Comparison of ENCODE assay signal across 1 cellular context in the genomic region with DNA sequence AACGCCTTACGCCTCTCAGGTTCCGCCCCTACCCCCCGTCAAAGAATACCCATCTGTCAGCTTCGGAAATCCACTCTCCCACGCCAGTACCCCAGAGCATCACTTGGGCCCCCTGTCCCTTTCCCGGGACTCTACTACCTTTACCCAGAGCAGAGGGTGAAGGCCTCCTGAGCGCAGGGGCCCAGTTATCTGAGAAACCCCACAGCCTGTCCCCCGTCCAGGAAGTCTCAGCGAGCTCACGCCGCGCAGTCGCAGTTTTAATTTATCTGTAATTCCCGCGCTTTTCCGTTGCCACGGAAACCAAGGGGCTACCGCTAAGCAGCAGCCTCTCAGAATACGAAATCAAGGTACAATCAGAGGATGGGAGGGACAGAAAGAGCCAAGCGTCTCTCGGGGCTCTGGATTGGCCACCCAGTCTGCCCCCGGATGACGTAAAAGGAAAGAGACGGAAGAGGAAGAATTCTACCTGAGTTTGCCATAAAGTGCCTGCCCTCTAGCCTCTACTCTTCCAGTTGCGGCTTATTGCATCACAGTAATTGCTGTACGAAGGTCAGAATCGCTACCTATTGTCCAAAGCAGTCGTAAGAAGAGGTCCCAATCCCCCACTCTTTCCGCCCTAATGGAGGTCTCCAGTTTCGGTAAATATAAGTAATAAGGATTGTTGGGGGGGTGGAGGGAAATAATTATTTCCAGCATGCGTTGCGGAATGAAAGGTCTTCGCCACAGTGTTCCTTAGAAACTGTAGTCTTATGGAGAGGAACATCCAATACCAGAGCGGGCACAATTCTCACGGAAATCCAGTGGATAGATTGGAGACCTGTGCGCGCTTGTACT.
TF ChIP-seq lines count a peak whose summit lies in the region.

A gene (minus strand): TSS at position 232 of the 834 bp plus-strand sequence. CDS start 1,268 bp downstream, outside the sequence.

TF ChIP-seq in K562, 482 proteins besides CTCF, POLR2A, EP300 and RAD21 (continued from another document and continues in another):
- TF ChIP-seq, protein P1, sequence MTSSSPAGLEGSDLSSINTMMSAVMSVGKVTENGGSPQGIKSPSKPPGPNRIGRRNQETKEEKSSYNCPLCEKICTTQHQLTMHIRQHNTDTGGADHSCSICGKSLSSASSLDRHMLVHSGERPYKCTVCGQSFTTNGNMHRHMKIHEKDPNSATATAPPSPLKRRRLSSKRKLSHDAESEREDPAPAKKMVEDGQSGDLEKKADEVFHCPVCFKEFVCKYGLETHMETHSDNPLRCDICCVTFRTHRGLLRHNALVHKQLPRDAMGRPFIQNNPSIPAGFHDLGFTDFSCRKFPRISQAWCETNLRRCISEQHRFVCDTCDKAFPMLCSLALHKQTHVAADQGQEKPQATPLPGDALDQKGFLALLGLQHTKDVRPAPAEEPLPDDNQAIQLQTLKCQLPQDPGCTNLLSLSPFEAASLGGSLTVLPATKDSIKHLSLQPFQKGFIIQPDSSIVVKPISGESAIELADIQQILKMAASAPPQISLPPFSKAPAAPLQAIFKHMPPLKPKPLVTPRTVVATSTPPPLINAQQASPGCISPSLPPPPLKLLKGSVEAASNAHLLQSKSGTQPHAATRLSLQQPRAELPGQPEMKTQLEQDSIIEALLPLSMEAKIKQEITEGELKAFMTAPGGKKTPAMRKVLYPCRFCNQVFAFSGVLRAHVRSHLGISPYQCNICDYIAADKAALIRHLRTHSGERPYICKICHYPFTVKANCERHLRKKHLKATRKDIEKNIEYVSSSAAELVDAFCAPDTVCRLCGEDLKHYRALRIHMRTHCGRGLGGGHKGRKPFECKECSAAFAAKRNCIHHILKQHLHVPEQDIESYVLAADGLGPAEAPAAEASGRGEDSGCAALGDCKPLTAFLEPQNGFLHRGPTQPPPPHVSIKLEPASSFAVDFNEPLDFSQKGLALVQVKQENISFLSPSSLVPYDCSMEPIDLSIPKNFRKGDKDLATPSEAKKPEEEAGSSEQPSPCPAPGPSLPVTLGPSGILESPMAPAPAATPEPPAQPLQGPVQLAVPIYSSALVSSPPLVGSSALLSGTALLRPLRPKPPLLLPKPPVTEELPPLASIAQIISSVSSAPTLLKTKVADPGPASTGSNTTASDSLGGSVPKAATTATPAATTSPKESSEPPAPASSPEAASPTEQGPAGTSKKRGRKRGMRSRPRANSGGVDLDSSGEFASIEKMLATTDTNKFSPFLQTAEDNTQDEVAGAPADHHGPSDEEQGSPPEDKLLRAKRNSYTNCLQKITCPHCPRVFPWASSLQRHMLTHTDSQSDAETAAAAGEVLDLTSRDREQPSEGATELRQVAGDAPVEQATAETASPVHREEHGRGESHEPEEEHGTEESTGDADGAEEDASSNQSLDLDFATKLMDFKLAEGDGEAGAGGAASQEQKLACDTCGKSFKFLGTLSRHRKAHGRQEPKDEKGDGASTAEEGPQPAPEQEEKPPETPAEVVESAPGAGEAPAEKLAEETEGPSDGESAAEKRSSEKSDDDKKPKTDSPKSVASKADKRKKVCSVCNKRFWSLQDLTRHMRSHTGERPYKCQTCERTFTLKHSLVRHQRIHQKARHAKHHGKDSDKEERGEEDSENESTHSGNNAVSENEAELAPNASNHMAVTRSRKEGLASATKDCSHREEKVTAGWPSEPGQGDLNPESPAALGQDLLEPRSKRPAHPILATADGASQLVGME (CRISPR knock-in tag; IDR thresholded peaks at IDR 0.05) = no peak
- TF ChIP-seq NR2F6 (CRISPR knock-in tag; IDR thresholded peaks at IDR 0.05) (no peak), SMAD4 (CRISPR knock-in tag; conservative IDR thresholded peaks at IDR 0.05) (no peak), TEAD1 (CRISPR knock-in tag; IDR thresholded peaks at IDR 0.05) (peak in 1 of 2 experiments; percentile 77; a peak in 1 of 4 replicates), ZZZ3 (IDR thresholded peaks at IDR 0.05) (no peak), YY1 (IDR thresholded peaks at IDR 0.05; ENCODE audit: borderline replicate concordance in 1 of 3, control insufficient read depth in 1 of 3, extremely low read depth in 1 of 3, insufficient read depth in 3 of 3, insufficient read length in 1 of 3, insufficient replicate concordance in 2 of 3, low read depth in 1 of 3, low read length in 2 of 3) (peak in 1 of 3 experiments; percentile 62), KAT7 (CRISPR knock-in tag; IDR thresholded peaks at IDR 0.05; ENCODE audit: borderline replicate concordance) (no peak), BRCA1 (IDR thresholded peaks at IDR 0.05) (no peak), BRCA1 (CRISPR knock-in tag; IDR thresholded peaks at IDR 0.05) (no peak), SMARCA4 (IDR thresholded peaks at IDR 0.05) (peak; percentile 24; the same call in 1 of the 2 replicates), GTF2A2 (tag; IDR thresholded peaks at IDR 0.05) (no peak), GATA2 (CRISPR knock-in tag; IDR thresholded peaks at IDR 0.05) (no peak), JUND (IDR thresholded peaks at IDR 0.05; ENCODE audit: borderline replicate concordance, low read depth, low read length) (peak; percentile 71; the same call in 1 of the 2 replicates), JUND (tag; IDR thresholded peaks at IDR 0.05; ENCODE audit: borderline replicate concordance, low read depth, low read length) (no peak; the same call in 2 of the 3 replicates), CHD2 (IDR thresholded peaks at IDR 0.05; ENCODE audit: low read depth, low read length) (no peak), FOSL1 (tag; conservative IDR thresholded peaks at IDR 0.05) (no peak), TAF1 (IDR thresholded peaks at IDR 0.05; ENCODE audit: control insufficient read depth, extremely low read depth, insufficient read depth, low read length, severe bottlenecking) (peak; percentile 87), ZNF217 (CRISPR knock-in tag; IDR thresholded peaks at IDR 0.05) (no peak), SIX5 (IDR thresholded peaks at IDR 0.05; ENCODE audit: borderline replicate concordance in 1 of 2, insufficient read depth in 1 of 2, low read depth in 1 of 2, low read length in 2 of 2) (no peak), RCOR1 (IDR thresholded peaks at IDR 0.05; ENCODE audit: borderline replicate concordance in 1 of 2, low read depth in 2 of 2, low read length in 2 of 2) (peak in 1 of 2 experiments; percentile 78; a peak in 2 of 4 replicates), ZNF324 (CRISPR knock-in tag; IDR thresholded peaks at IDR 0.05) (no peak), ZNF354B (CRISPR knock-in tag; IDR thresholded peaks at IDR 0.05) (no peak), SIN3B (IDR thresholded peaks at IDR 0.05; ENCODE audit: low read depth) (peak; percentile 87), DNMT1 (IDR thresholded peaks at IDR 0.05) (no peak), CBFA2T2 (conservative IDR thresholded peaks at IDR 0.05) (no peak), ZNF212 (CRISPR knock-in tag; IDR thresholded peaks at IDR 0.05) (no peak), SOX6 (IDR thresholded peaks at IDR 0.05) (peak; percentile 53; the same call in 1 of the 2 replicates), ZNF584 (CRISPR knock-in tag; IDR thresholded peaks at IDR 0.05; ENCODE audit: low read depth) (peak; percentile 51; the same call in 1 of the 2 replicates), KLF6 (CRISPR knock-in tag; IDR thresholded peaks at IDR 0.05; ENCODE audit: borderline replicate concordance) (no peak), NUFIP1 (IDR thresholded peaks at IDR 0.05; ENCODE audit: partially characterized antibody) (no peak), ZNF507 (tag; conservative IDR thresholded peaks at IDR 0.05) (no peak), NBN (IDR thresholded peaks at IDR 0.05; ENCODE audit: low read depth) (peak; percentile 83), ESRRB (CRISPR knock-in tag; IDR thresholded peaks at IDR 0.05; ENCODE audit: borderline replicate concordance) (no peak)
- TF ChIP-seq, protein P2, sequence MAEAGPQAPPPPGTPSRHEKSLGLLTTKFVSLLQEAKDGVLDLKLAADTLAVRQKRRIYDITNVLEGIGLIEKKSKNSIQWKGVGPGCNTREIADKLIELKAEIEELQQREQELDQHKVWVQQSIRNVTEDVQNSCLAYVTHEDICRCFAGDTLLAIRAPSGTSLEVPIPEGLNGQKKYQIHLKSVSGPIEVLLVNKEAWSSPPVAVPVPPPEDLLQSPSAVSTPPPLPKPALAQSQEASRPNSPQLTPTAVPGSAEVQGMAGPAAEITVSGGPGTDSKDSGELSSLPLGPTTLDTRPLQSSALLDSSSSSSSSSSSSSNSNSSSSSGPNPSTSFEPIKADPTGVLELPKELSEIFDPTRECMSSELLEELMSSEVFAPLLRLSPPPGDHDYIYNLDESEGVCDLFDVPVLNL (CRISPR knock-in tag; IDR thresholded peaks at IDR 0.05; ENCODE audit: low read depth) = peak; percentile 94
- TF ChIP-seq, protein P3, sequence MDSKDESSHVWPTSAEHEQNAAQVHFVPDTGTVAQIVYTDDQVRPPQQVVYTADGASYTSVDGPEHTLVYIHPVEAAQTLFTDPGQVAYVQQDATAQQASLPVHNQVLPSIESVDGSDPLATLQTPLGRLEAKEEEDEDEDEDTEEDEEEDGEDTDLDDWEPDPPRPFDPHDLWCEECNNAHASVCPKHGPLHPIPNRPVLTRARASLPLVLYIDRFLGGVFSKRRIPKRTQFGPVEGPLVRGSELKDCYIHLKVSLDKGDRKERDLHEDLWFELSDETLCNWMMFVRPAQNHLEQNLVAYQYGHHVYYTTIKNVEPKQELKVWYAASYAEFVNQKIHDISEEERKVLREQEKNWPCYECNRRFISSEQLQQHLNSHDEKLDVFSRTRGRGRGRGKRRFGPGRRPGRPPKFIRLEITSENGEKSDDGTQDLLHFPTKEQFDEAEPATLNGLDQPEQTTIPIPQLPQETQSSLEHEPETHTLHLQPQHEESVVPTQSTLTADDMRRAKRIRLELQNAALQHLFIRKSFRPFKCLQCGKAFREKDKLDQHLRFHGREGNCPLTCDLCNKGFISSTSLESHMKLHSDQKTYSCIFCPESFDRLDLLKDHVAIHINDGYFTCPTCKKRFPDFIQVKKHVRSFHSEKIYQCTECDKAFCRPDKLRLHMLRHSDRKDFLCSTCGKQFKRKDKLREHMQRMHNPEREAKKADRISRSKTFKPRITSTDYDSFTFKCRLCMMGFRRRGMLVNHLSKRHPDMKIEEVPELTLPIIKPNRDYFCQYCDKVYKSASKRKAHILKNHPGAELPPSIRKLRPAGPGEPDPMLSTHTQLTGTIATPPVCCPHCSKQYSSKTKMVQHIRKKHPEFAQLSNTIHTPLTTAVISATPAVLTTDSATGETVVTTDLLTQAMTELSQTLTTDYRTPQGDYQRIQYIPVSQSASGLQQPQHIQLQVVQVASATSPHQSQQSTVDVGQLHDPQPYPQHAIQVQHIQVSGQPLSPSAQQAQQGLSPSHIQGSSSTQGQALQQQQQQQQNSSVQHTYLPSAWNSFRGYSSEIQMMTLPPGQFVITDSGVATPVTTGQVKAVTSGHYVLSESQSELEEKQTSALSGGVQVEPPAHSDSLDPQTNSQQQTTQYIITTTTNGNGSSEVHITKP (IDR thresholded peaks at IDR 0.05; ENCODE audit: partially characterized antibody) = peak; percentile 75
- TF ChIP-seq, protein P4, sequence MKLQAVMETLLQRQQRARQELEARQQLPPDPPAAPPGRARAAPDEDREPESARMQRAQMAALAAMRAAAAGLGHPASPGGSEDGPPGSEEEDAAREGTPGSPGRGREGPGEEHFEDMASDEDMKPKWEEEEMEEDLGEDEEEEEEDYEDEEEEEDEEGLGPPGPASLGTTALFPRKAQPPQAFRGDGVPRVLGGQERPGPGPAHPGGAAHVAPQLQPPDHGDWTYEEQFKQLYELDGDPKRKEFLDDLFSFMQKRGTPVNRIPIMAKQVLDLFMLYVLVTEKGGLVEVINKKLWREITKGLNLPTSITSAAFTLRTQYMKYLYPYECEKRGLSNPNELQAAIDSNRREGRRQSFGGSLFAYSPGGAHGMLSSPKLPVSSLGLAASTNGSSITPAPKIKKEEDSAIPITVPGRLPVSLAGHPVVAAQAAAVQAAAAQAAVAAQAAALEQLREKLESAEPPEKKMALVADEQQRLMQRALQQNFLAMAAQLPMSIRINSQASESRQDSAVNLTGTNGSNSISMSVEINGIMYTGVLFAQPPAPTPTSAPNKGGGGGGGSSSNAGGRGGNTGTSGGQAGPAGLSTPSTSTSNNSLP (IDR thresholded peaks at IDR 0.05; ENCODE audit: borderline replicate concordance, low read depth, low read length) = no peak
- TF ChIP-seq, protein P5, sequence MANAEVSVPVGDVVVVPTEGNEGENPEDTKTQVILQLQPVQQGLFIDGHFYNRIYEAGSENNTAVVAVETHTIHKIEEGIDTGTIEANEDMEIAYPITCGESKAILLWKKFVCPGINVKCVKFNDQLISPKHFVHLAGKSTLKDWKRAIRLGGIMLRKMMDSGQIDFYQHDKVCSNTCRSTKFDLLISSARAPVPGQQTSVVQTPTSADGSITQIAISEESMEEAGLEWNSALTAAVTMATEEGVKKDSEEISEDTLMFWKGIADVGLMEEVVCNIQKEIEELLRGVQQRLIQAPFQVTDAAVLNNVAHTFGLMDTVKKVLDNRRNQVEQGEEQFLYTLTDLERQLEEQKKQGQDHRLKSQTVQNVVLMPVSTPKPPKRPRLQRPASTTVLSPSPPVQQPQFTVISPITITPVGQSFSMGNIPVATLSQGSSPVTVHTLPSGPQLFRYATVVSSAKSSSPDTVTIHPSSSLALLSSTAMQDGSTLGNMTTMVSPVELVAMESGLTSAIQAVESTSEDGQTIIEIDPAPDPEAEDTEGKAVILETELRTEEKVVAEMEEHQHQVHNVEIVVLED (CRISPR knock-in tag; IDR thresholded peaks at IDR 0.05) = peak; percentile 21; the same call in 1 of the 2 replicates
- TF ChIP-seq, protein P6, sequence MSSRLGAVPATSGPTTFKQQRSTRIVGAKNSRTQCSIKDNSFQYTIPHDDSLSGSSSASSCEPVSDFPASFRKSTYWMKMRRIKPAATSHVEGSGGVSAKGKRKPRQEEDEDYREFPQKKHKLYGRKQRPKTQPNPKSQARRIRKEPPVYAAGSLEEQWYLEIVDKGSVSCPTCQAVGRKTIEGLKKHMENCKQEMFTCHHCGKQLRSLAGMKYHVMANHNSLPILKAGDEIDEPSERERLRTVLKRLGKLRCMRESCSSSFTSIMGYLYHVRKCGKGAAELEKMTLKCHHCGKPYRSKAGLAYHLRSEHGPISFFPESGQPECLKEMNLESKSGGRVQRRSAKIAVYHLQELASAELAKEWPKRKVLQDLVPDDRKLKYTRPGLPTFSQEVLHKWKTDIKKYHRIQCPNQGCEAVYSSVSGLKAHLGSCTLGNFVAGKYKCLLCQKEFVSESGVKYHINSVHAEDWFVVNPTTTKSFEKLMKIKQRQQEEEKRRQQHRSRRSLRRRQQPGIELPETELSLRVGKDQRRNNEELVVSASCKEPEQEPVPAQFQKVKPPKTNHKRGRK (tag; IDR thresholded peaks at IDR 0.05) = no peak
- TF ChIP-seq, protein P7, sequence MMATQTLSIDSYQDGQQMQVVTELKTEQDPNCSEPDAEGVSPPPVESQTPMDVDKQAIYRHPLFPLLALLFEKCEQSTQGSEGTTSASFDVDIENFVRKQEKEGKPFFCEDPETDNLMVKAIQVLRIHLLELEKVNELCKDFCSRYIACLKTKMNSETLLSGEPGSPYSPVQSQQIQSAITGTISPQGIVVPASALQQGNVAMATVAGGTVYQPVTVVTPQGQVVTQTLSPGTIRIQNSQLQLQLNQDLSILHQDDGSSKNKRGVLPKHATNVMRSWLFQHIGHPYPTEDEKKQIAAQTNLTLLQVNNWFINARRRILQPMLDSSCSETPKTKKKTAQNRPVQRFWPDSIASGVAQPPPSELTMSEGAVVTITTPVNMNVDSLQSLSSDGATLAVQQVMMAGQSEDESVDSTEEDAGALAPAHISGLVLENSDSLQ (IDR thresholded peaks at IDR 0.05) = peak; percentile 59
